In the genomic region with DNA sequence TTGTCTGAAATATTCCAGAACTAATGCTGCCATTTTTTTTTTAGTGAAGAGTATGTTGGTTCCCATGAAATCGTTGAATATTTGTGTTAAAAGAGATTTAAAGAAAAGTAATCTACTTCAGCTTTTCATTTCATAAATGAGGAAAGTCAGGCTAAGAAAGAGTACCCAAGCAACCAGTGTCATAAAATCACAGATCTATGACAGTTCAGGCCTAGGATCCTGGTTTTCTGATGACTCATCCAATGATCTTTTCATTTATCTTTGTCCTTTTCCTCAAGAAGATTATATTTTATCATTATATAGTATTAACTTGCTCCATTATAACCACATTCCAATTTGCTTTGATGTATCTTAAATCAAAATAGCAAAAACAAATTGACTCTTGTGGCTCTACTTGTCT, we compare ENCODE assay signal across 17 cellular contexts.
"Had no signal": no experiment of that assay in that cellular context is flagged by ENCODE, and none has a peak within 500 bp of the region (broad histone marks: within the 10 kb centered on the region; RNA-seq: fewer than 3 reads in every experiment).

No MANE protein-coding gene starts in this region.

- H3K27ac ChIP-seq: RWPE1 had no signal

- DNase-seq: KBM-7, NCI-H1092, NCI-H1105 treated with DMSO at 0.1 percent for 48 hours, NCI-H1417 treated with DMSO at 0.1 percent for 48 hours, NCI-H146, NCI-H1694 treated with DMSO at 0.1 percent for 48 hours, NCI-H1930, NCI-H2081, NCI-H2107, NCI-H226, NCI-H446, NCI-H510A, NCI-H524 treated with DMSO at 0.1 percent for 48 hours, NCI-H69, NCI-H774, SHP77 had no signal
